ENCODE assay signal across 20 cellular contexts in the genomic region with DNA sequence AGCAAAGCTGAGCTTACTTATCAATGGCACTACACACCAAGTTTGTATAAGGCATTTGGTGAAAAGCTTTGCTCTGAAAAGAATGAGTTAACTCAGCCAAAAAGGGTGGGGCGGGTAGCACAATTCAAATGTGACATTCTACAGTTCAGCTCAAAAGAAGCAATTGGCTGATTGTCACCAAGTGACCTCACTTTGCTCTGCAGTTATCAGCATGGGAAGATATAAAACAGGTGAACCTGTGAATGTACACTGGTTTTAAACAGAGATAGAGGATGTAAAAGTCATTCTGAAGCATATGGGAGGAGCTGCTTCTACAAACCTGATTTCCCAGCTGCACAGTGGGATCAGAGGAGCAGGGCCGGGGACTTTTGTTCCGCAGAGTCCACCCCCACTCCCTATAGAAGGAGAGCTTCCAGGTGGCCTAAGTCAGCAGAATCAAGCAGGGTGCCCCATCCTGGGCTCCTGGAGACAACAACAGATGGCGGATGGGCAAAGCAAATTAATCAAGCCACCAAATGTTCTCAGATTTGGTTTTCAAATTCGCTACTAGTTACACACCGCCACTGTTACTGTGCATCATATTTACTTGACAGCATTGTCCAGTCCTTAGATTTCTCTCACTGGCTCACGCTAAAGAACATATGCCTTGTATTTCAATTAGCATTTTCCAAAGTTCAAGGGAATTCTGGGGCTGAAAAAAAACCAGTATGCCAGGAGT. TPM values are rescaled to one million over a fixed set of nuclear protein-coding genes. Genes with fewer than 3 reads are reported as not detected.
"Had no signal": no experiment of that assay in that cellular context is flagged by ENCODE, and none has a peak within 500 bp of the region (broad histone marks: within the 10 kb centered on the region; RNA-seq: fewer than 3 reads in every experiment).

No MANE protein-coding gene starts in this region.

- DNase-seq: activated CD4-positive, alpha-beta T cell treated with anti-CD3 and anti-CD28 coated beads, Interleukin-2, amount 50 U/mL, for 48 hours; activated CD4-positive, CD25-positive, alpha-beta regulatory T cell treated with anti-CD3 and anti-CD28 coated beads, Interleukin-2, amount 50 U/mL, for 72 hours; activated effector memory CD4-positive, alpha-beta T cell treated with anti-CD3 and anti-CD28 coated beads, Interleukin-2, amount 50 U/mL, for 16 hours; activated T-cell treated with anti-CD3 and anti-CD28 coated beads, Interleukin-2, amount 50 U/mL, for 4 hours; amygdala; gastrocnemius medialis; hypothalamus; left cardiac atrium; midbrain; naive thymus-derived CD4-positive, alpha-beta T cell; nucleus accumbens; right lobe of liver; spleen; stimulated activated CD4-positive, alpha-beta T cell treated with anti-CD3 and anti-CD28 coated beads, Interleukin-1b, Interleukin-23, amount 100 ng/mL, for 48 hours; tibial artery had no signal

- H3K36me3 Mint-ChIP-seq: activated naive CD8-positive, alpha-beta T cell; naive thymus-derived CD4-positive, alpha-beta T cell; stimulated activated memory B cell treated with anti-CD40 and anti-IgM and Interleukin-4, amounts not matched to agents 10 μg/mL and 1 μg/mL and 100 μg/mL, for 72 hours had no signal

- H3K9me3 Mint-ChIP-seq: activated T-cell treated with anti-CD3 and anti-CD28 coated beads, Interleukin-2, amount 50 U/mL, for 4 hours; naive thymus-derived CD4-positive, alpha-beta T cell; stimulated activated memory B cell treated with anti-CD40 and anti-IgM and Interleukin-4, amounts not matched to agents 10 μg/mL and 1 μg/mL and 100 μg/mL, for 72 hours had no signal

- H3K27ac ChIP-seq: gastrocnemius medialis, prostate gland, right lobe of liver, spleen, tibial artery had no signal

- H3K9me3 ChIP-seq: gastrocnemius medialis, prostate gland, right lobe of liver, spleen, tibial artery had no signal

- H3K4me3 Mint-ChIP-seq: activated naive CD8-positive, alpha-beta T cell; activated T-cell treated with anti-CD3 and anti-CD28 coated beads, Interleukin-2, amount 50 U/mL, for 4 hours; naive thymus-derived CD4-positive, alpha-beta T cell; stimulated activated memory B cell treated with anti-CD40 and anti-IgM and Interleukin-4, amounts not matched to agents 10 μg/mL and 1 μg/mL and 100 μg/mL, for 72 hours had no signal

- H3K4me3 ChIP-seq: gastrocnemius medialis, lung, prostate gland, right lobe of liver, spleen, tibial artery had no signal

- H3K27ac Mint-ChIP-seq: activated naive CD8-positive, alpha-beta T cell; naive thymus-derived CD4-positive, alpha-beta T cell; stimulated activated memory B cell treated with anti-CD40 and anti-IgM and Interleukin-4, amounts not matched to agents 10 μg/mL and 1 μg/mL and 100 μg/mL, for 72 hours had no signal

- H3K36me3 ChIP-seq: gastrocnemius medialis, prostate gland, right lobe of liver, spleen, tibial artery had no signal

- ATAC-seq: activated T-cell treated with anti-CD3 and anti-CD28 coated beads, Interleukin-2, amount 50 U/mL, for 4 hours; gastrocnemius medialis; naive thymus-derived CD4-positive, alpha-beta T cell; right lobe of liver; stimulated activated memory B cell treated with anti-CD40 and anti-IgM and Interleukin-4, amounts not matched to agents 10 μg/mL and 1 μg/mL and 100 μg/mL, for 72 hours had no signal

- H3K27me3 ChIP-seq: gastrocnemius medialis, right lobe of liver, tibial artery had no signal

RNA-seq across cellular contexts. Expression of a gene that starts 27.5 kb away (rescaled TPM):
- total RNA-seq: activated T-cell treated with anti-CD3 and anti-CD28 coated beads, Interleukin-2, amount 50 U/mL, for 4 hours; fibroblast of lung; gastrocnemius medialis; left cardiac atrium; lung; naive thymus-derived CD4-positive, alpha-beta T cell; prostate gland; right lobe of liver; spleen had no signal
- polyA plus RNA-seq: fibroblast of lung; lung; naive thymus-derived CD4-positive, alpha-beta T cell; spleen had no signal
